In the genomic region with DNA sequence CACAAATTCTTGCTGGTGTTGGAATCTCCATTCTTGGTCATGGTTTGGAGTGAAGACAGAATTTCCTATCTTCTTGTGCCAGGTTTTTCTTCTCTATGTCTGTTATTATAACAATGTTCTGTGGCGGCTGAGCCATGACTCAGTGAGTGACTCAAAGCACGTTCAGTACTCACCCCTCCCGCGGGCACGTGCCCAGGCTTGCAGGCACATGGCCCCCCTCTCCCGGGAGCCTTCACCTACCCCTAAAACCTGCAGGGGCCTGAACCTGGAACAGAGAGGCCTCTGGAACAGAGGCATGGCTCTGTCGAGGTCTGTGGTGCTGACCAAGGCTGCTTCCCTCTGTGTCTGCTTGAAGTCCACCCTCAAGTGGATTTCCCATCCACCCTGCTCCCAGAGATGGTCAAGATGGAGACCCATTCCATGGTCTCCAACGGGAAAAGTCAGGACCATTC, we compare ENCODE assay signal across 9 cellular contexts. TPM values are rescaled to one million over a fixed set of nuclear protein-coding genes. Genes with fewer than 3 reads are reported as not detected.
A peak's percentile ranks its signal among the peaks of the same experiment; 100 is the strongest.
DNase-seq lines count a peak whose midpoint lies in the region; ATAC-seq and TF ChIP-seq lines count a peak whose summit lies in the region.
"Had no signal": no experiment of that assay in that cellular context is flagged by ENCODE, and none has a peak within 500 bp of the region (broad histone marks: within the 10 kb centered on the region; RNA-seq: fewer than 3 reads in every experiment).

No MANE protein-coding gene starts in this region.

- intact Hi-C loops in natural killer cell (cut with micrococcal nuclease), result no loop called here

- ATAC-seq in natural killer cell (no peak), GM21528 (IDR thresholded peaks at IDR 0.05; ENCODE audit: low FRiP score, unreplicated experiment) (no peak)
- ATAC-seq in natural killer cell treated with Interleukin-12 subunit alpha and Interleukin-12 subunit beta and Interleukin-15 and Interleukin-18, amount 100 ng/mL, for 72 hours, result no peak

- no peak overlapping the region for H3K27ac Mint-ChIP-seq in natural killer cell
- no peak overlapping the region for H3K27ac Mint-ChIP-seq in natural killer cell treated with Interleukin-12 subunit alpha and Interleukin-12 subunit beta and Interleukin-15 and Interleukin-18, amount 100 ng/mL, for 72 hours

- H3K4me3 Mint-ChIP-seq in natural killer cell, result no peak overlapping the region
- no peak overlapping the region for H3K4me3 Mint-ChIP-seq in natural killer cell treated with Interleukin-12 subunit alpha and Interleukin-12 subunit beta and Interleukin-15 and Interleukin-18, amount 100 ng/mL, for 72 hours

- no peaks in the 10 kb centered on the region for H3K4me1 Mint-ChIP-seq in natural killer cell
- peaks cover 0 to 4% of the 10 kb centered on the region in 2 donors for H3K4me1 Mint-ChIP-seq in natural killer cell treated with Interleukin-12 subunit alpha and Interleukin-12 subunit beta and Interleukin-15 and Interleukin-18, amount 100 ng/mL, for 72 hours (ENCODE audit: low read depth in 2 of 2)

- H3K36me3 Mint-ChIP-seq in natural killer cell, result no peaks in the 10 kb centered on the region
- H3K36me3 Mint-ChIP-seq in natural killer cell treated with Interleukin-12 subunit alpha and Interleukin-12 subunit beta and Interleukin-15 and Interleukin-18, amount 100 ng/mL, for 72 hours, result no peaks in the 10 kb centered on the region

- TF ChIP-seq CTCF in natural killer cell (IDR thresholded peaks at IDR 0.05), result no peak

- no peaks in the 10 kb centered on the region for H3K9me3 Mint-ChIP-seq in natural killer cell
- H3K9me3 Mint-ChIP-seq in natural killer cell treated with Interleukin-12 subunit alpha and Interleukin-12 subunit beta and Interleukin-15 and Interleukin-18, amount 100 ng/mL, for 72 hours, result no peaks in the 10 kb centered on the region

- DNase-seq in natural killer cell, result peak; percentile 7
- no peak for DNase-seq in natural killer cell treated with Interleukin-12 subunit alpha and Interleukin-12 subunit beta and Interleukin-15 and Interleukin-18, amount 100 ng/mL, for 72 hours (ENCODE audit: low spot score)
- DNase-seq in dermis microvascular lymphatic vessel endothelial cell (ENCODE audit: low read depth in 2 of 2), result peak; percentile 62 to 88
- DNase-seq in mucosa of gallbladder (ENCODE audit: low spot score), result peak; percentile 76
- no peak for DNase-seq in NCI-H187 treated with DMSO at 0.1 percent for 48 hours (lab: John Stamatoyannopoulos, UW)
- DNase-seq in NCI-H526 treated with DMSO at 0.1 percent for 48 hours (lab: John Stamatoyannopoulos, UW), result no peak
- no peak for DNase-seq in iPS-NIHi7 (ENCODE audit: extremely low spot score)
- DNase-seq: DMS153 had no signal

- H3K27me3 Mint-ChIP-seq in natural killer cell (ENCODE audit: low read depth in 2 of 2), result peaks cover 3 to 6% of the 10 kb centered on the region in 2 donors
- H3K27me3 Mint-ChIP-seq in natural killer cell treated with Interleukin-12 subunit alpha and Interleukin-12 subunit beta and Interleukin-15 and Interleukin-18, amount 100 ng/mL, for 72 hours, result peaks cover 0 to 3% of the 10 kb centered on the region in 2 donors

RNA-seq across cellular contexts. Expression of a gene that starts 27.6 kb away (rescaled TPM):
- total RNA-seq in natural killer cell (1 to 10 TPM; 4.3 to 5.0 (median 4.4) TPM), dermis microvascular lymphatic vessel endothelial cell (13.9 and 20.5 TPM in 2 replicates), mucosa of gallbladder (257 TPM)
- total RNA-seq in natural killer cell treated with Interleukin-12 subunit alpha and Interleukin-12 subunit beta and Interleukin-15 and Interleukin-18, amount 100 ng/mL, for 72 hours, result 1 to 10 TPM; 5.9 to 9.6 TPM

RNA-seq across cellular contexts. Expression of a gene that starts 30.3 kb away (rescaled TPM):
- total RNA-seq in natural killer cell (under 1 TPM in 1 of 3 donors, not detected in 2; 0.25 TPM), dermis microvascular lymphatic vessel endothelial cell (not detected in 2 replicates), mucosa of gallbladder (not detected)
- total RNA-seq in natural killer cell treated with Interleukin-12 subunit alpha and Interleukin-12 subunit beta and Interleukin-15 and Interleukin-18, amount 100 ng/mL, for 72 hours, result not detected

RNA-seq across cellular contexts. Expression of a gene that starts 37.6 kb away (rescaled TPM):
- total RNA-seq in natural killer cell (1 to 10 TPM; 4.4 to 8.8 (median 6.8) TPM), dermis microvascular lymphatic vessel endothelial cell (9.7 and 13.1 TPM in 2 replicates), mucosa of gallbladder (10.1 TPM)
- total RNA-seq in natural killer cell treated with Interleukin-12 subunit alpha and Interleukin-12 subunit beta and Interleukin-15 and Interleukin-18, amount 100 ng/mL, for 72 hours, result 10 to 100 TPM; 13.0 to 23.3 TPM

RNA-seq across cellular contexts. Expression of a gene that starts 37.8 kb away (rescaled TPM):
- total RNA-seq in natural killer cell (100 to 1,000 TPM; 192 to 239 (median 229) TPM), dermis microvascular lymphatic vessel endothelial cell (108 and 193 TPM in 2 replicates), mucosa of gallbladder (165 TPM)
- 100 to 1,000 TPM; 202 to 217 TPM for total RNA-seq in natural killer cell treated with Interleukin-12 subunit alpha and Interleukin-12 subunit beta and Interleukin-15 and Interleukin-18, amount 100 ng/mL, for 72 hours

RNA-seq across cellular contexts. Expression of a gene that starts 44.2 kb away (rescaled TPM):
- total RNA-seq in natural killer cell (10 to 100 TPM in 2 of 3 donors, 1 to 10 TPM in 1; 8.5 to 11.0 (median 10.6) TPM), dermis microvascular lymphatic vessel endothelial cell (4.9 and 6.1 TPM in 2 replicates), mucosa of gallbladder (4.6 TPM)
- total RNA-seq in natural killer cell treated with Interleukin-12 subunit alpha and Interleukin-12 subunit beta and Interleukin-15 and Interleukin-18, amount 100 ng/mL, for 72 hours, result 10 to 100 TPM; 14.0 to 26.2 TPM

Comparison
In these comparisons a context has a peak if more than half of its experiments do, and no peak if none do; other contexts are left out.
1. DNase-seq: peak in natural killer cell (single experiment), dermis microvascular lymphatic vessel endothelial cell (2 of 2) and mucosa of gallbladder (single experiment); none in natural killer cell treated with Interleukin-12 subunit alpha and Interleukin-12 subunit beta and Interleukin-15 and Interleukin-18, amount 100 ng/mL, for 72 hours (single experiment), NCI-H187 treated with DMSO at 0.1 percent for 48 hours (single experiment), NCI-H526 treated with DMSO at 0.1 percent for 48 hours (single experiment) and iPS-NIHi7 (single experiment).
2. RNA of a gene that starts 27.6 kb away (total RNA-seq): 257 TPM in mucosa of gallbladder (single experiment); 13.9 to 20.5 TPM in dermis microvascular lymphatic vessel endothelial cell, 5.9 to 9.6 TPM in natural killer cell treated with Interleukin-12 subunit alpha and Interleukin-12 subunit beta and Interleukin-15 and Interleukin-18, amount 100 ng/mL, for 72 hours and 4.3 to 5.0 TPM in natural killer cell; every median in the first group is over 10 times any median in the second.